1 cellular context compared by ENCODE assay signal in genomic region chr5:152730176-152730575, GRCh38.
"Had no signal": no experiment of that assay in that cellular context is flagged by ENCODE, and none has a peak within 500 bp of the region (broad histone marks: within the 10 kb centered on the region; RNA-seq: fewer than 3 reads in every experiment).

No MANE protein-coding gene starts in this region.

- H3K9me3 ChIP-seq: MG63 had no signal

- H3K4me3 ChIP-seq: MG63 had no signal

- H3K36me3 ChIP-seq: MG63 had no signal
